ENCODE assay signal across 8 cellular contexts in the genomic region with DNA sequence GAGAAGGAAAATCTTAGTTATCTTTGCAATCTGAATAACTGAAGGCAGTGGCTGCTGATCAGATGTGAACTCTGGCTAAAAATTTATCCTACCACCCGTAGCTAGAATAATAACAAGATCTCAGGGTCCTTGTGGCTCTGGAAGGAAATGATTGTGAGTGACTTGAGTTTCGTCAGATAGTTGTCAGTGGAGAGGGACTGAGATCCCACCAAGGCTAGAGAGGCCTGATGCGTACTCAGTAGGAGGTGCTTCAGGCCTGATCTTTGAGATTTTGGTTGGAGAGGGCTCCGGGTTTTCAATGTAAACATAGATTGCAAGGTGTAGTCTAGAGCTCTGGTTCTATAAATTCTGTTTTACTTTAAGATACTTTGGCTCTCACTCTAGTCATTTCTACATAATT. TPM values are rescaled to one million over a fixed set of nuclear protein-coding genes. Genes with fewer than 3 reads are reported as not detected.
DNase-seq lines count a peak whose midpoint lies in the region; ATAC-seq and TF ChIP-seq lines count a peak whose summit lies in the region.

No MANE protein-coding gene starts in this region.

- intact Hi-C loops in left ventricle myocardium superior (cut with micrococcal nuclease): no loop called here
- intact Hi-C loops in adrenal gland (cut with DNase I): no loop called here
- intact Hi-C loops in vagina (cut with DNase I): no loop called here
- intact Hi-C loops in head of caudate nucleus (cut with DNase I): no loop called here

- H3K9me3 ChIP-seq in right atrium auricular region (no peaks in the 10 kb centered on the region), adrenal gland (replicated peaks in 1 of 3) (no peaks in the 10 kb centered on the region), mucosa of stomach (ENCODE audit: control insufficient read depth, low read length) (no peaks in the 10 kb centered on the region), vagina (no peaks in the 10 kb centered on the region)

- peak overlapping the region; percentile 5 for H3K9ac ChIP-seq in mucosa of stomach (ENCODE audit: low read length)

- WGBS in adrenal gland, 4 donors: 43 to 60% (median 52%) methylated on average over 4 of the region's 4 CpGs

- H3K27ac ChIP-seq in right atrium auricular region (peak overlapping the region; percentile 89 to 97), adrenal gland (peak overlapping the region in 4 of 5 donors; percentile 0 to 98 (median 94)), vagina (peak overlapping the region; percentile 94)

- TF ChIP-seq CTCF in right atrium auricular region (IDR thresholded peaks at IDR 0.05) (no peak), adrenal gland (IDR thresholded peaks at IDR 0.05) (no peak), vagina (IDR thresholded peaks at IDR 0.05) (no peak)

- H3K36me3 ChIP-seq in right atrium auricular region: peaks cover 21% of the 10 kb centered on the region
- peaks cover 0 to 22% of the 10 kb centered on the region in 2 donors for H3K36me3 ChIP-seq in adrenal gland (replicated peaks in 1 of 2)
- H3K36me3 ChIP-seq in mucosa of stomach (ENCODE audit: control insufficient read depth, insufficient read depth, low read length): no peaks in the 10 kb centered on the region
- H3K36me3 ChIP-seq in vagina: peaks cover 0 to 16% of the 10 kb centered on the region in 2 donors

- TF ChIP-seq POLR2A in adrenal gland (IDR thresholded peaks at IDR 0.05) (no peak), vagina (IDR thresholded peaks at IDR 0.05) (no peak)

- no peak for DNase-seq in right atrium auricular region (ENCODE audit: low spot score)
- no peak for DNase-seq in left ventricle myocardium superior
- DNase-seq in adrenal gland: no peak
- DNase-seq in vagina (ENCODE audit: extremely low spot score in 2 of 2): no peak
- no peak for DNase-seq in head of caudate nucleus

- H3K4me3 ChIP-seq in right atrium auricular region: peak overlapping the region; percentile 86 to 90
- H3K4me3 ChIP-seq in adrenal gland: peak overlapping the region in 1 of 4 donors; percentile 89
- no peak overlapping the region for H3K4me3 ChIP-seq in mucosa of stomach (ENCODE audit: low read length)
- H3K4me3 ChIP-seq in vagina: peak overlapping the region; percentile 71 to 84

- H3K4me1 ChIP-seq in right atrium auricular region (peaks cover 0 to 49% of the 10 kb centered on the region in 2 donors), adrenal gland (replicated peaks in 1 of 2) (peaks cover 5 to 36% of the 10 kb centered on the region in 2 donors), mucosa of stomach (ENCODE audit: control insufficient read depth, insufficient read depth, low read length) (peaks cover 37% of the 10 kb centered on the region), vagina (peaks cover 39% of the 10 kb centered on the region)

- H3K27me3 ChIP-seq in right atrium auricular region: no peaks in the 10 kb centered on the region
- no peaks in the 10 kb centered on the region for H3K27me3 ChIP-seq in adrenal gland
- no peaks in the 10 kb centered on the region for H3K27me3 ChIP-seq in mucosa of stomach (ENCODE audit: control insufficient read depth, insufficient read depth, low read length)
- H3K27me3 ChIP-seq in vagina: no peaks in the 10 kb centered on the region

- ATAC-seq in left ventricle myocardium superior (no peak), HG03025 (IDR thresholded peaks at IDR 0.05; ENCODE audit: low FRiP score, unreplicated experiment) (no peak), HG02981 (IDR thresholded peaks at IDR 0.05; ENCODE audit: unreplicated experiment) (no peak)

RNA-seq across cellular contexts. Expression of a gene that starts 1.4 kb away (rescaled TPM):
- total RNA-seq in right atrium auricular region (10 to 100 TPM; 28.2 to 49.8 TPM), left ventricle myocardium superior (46.4 TPM), adrenal gland (10 to 100 TPM; 38.8 to 83.0 (median 55.5) TPM), vagina (56.5 TPM)
- polyA plus RNA-seq in adrenal gland: 10 to 100 TPM; 33.4 to 48.9 (median 45.9) TPM

RNA-seq across cellular contexts. Expression of a gene that starts 13.5 kb away (rescaled TPM):
- total RNA-seq in right atrium auricular region: 10 to 100 TPM; 15.9 to 23.2 TPM
- 15.6 TPM for total RNA-seq in left ventricle myocardium superior
- 10 to 100 TPM; 23.7 to 76.3 (median 47.2) TPM for total RNA-seq in adrenal gland
- polyA plus RNA-seq in adrenal gland: 100 to 1,000 TPM in 1 of 3 donors, 10 to 100 TPM in 2; 15.4 to 246 (median 75.8) TPM
- 60.9 TPM for total RNA-seq in vagina

RNA-seq across cellular contexts. Expression of a gene that starts 22.7 kb away (rescaled TPM):
- 10 to 100 TPM; 45.2 to 59.4 TPM for total RNA-seq in right atrium auricular region
- 20.3 TPM for total RNA-seq in left ventricle myocardium superior
- 100 to 1,000 TPM in 4 of 8 donors, 10 to 100 TPM in 4; 64.6 to 127 (median 92.4) TPM for total RNA-seq in adrenal gland
- 10 to 100 TPM; 39.8 to 59.7 (median 58.2) TPM for polyA plus RNA-seq in adrenal gland
- 54.8 TPM for total RNA-seq in vagina

RNA-seq across cellular contexts. Expression of a gene that starts 56.6 kb away (rescaled TPM):
- total RNA-seq in right atrium auricular region (10 to 100 TPM in 1 of 2 donors, 1 to 10 TPM in 1; 8.8 to 12.0 TPM), left ventricle myocardium superior (9.5 TPM), adrenal gland (100 to 1,000 TPM in 1 of 8 donors, 10 to 100 TPM in 7; 35.8 to 121 (median 58.5) TPM), vagina (42.2 TPM)
- polyA plus RNA-seq in adrenal gland: 100 to 1,000 TPM in 1 of 3 donors, 10 to 100 TPM in 2; 48.3 to 128 (median 54.9) TPM
